Comparison of ENCODE assay signal across 1 cellular context in genomic region chr16:74557275-74557674, GRCh38.
TF ChIP-seq lines count a peak whose summit lies in the region.

No MANE protein-coding gene starts in this region.

TF ChIP-seq in HCT116, 20 proteins besides CTCF, POLR2A, EP300 and RAD21:
- TF ChIP-seq ATF3 (IDR thresholded peaks at IDR 0.05) = no peak
- TF ChIP-seq JUND (IDR thresholded peaks at IDR 0.05) = no peak
- no peak for TF ChIP-seq ELF1 (IDR thresholded peaks at IDR 0.05; ENCODE audit: borderline replicate concordance, low read depth)
- no peak for TF ChIP-seq POLR2AphosphoS5 (IDR thresholded peaks at IDR 0.05; ENCODE audit: low read depth, low read length)
- TF ChIP-seq EGR1 (IDR thresholded peaks at IDR 0.05; ENCODE audit: low read depth) = no peak
- TF ChIP-seq CBX3 (IDR thresholded peaks at IDR 0.05; ENCODE audit: low read depth) = no peak
- TF ChIP-seq CEBPB (IDR thresholded peaks at IDR 0.05; ENCODE audit: low read depth) = no peak
- TF ChIP-seq TCF7L2 (IDR thresholded peaks at IDR 0.05; ENCODE audit: borderline replicate concordance, extremely low read depth, insufficient read depth, insufficient read length) = no peak
- TF ChIP-seq EZH2phosphoT487 (IDR thresholded peaks at IDR 0.05; ENCODE audit: borderline replicate concordance) = no peak
- no peak for TF ChIP-seq YY1 (IDR thresholded peaks at IDR 0.05; ENCODE audit: extremely low read depth, insufficient replicate concordance, low read depth, low read length)
- TF ChIP-seq ZFX (IDR thresholded peaks at IDR 0.05) = no peak
- no peak for TF ChIP-seq REST (IDR thresholded peaks at IDR 0.05; ENCODE audit: low read depth)
- no peak for TF ChIP-seq ZNF274 (IDR thresholded peaks at IDR 0.05; ENCODE audit: low read depth, low read length)
- TF ChIP-seq FOSL1 (IDR thresholded peaks at IDR 0.05; ENCODE audit: low read depth) = no peak
